In the genomic region with DNA sequence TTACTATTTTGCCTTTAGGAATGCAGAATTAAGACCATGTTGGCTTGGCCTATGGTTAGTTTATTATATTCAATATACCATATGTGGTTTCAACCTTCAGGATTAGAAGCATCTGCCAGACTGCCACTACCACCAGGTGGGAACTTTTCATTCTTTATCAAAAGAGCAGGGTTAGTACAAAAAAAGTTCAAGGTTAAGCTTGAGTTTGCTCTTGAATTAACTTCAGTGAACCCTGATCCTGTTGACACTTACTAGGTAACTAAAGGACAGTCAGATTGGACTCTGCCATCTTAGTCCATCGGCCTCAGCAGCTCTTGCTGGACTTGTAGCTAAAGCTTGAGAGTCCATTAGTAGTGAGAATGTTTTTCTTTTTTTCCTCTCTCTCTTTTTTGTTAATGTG, we compare ENCODE assay signal across 1 cellular context.
TF ChIP-seq lines count a peak whose summit lies in the region.

No MANE protein-coding gene starts in this region.

TF ChIP-seq in IMR-90, 13 proteins besides CTCF, POLR2A, EP300 and RAD21 (continued from another document):
- no peak for TF ChIP-seq SMC3 (IDR thresholded peaks at IDR 0.05; ENCODE audit: low read depth, low read length)
